ENCODE assay signal across 13 cellular contexts in the genomic region with DNA sequence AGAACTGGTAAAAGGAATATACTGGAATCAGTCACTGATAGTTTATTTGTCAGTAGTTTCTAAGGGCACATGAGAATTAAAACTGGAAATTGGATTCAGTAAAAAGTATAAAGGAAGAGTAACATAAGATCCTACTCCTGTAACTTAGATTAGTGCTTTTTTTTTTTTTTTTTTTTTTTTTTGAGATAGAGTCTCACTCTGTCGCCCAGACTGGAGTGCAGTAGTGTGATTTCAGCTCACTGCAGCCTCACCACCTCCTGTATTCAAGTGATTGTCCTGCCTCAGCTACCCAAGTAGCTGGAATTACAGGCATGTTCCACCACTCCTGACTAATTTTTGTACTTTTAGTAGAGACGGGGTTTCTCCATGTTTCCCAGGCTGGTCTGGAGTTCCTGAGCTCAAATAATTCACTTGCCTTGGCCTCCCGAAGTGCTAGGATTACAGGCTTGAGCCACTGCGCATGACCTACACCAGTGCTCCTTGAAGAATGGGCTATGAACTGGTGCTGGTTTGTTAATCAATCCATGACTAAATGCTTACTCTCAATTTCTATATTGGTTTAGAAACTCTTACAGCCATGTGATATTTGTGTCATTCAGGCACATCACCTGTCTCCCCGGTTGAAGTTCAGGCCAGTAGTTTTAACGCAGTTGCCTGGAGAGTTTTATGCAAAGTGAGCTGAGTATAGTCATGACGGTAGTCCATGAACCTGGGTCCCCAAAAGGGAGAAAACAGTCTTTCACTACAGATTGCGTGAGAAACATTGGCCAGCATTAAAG.
DNase-seq lines count a peak whose midpoint lies in the region; ATAC-seq and TF ChIP-seq lines count a peak whose summit lies in the region.
"Had no signal": no experiment of that assay in that cellular context is flagged by ENCODE, and none has a peak within 500 bp of the region (broad histone marks: within the 10 kb centered on the region; RNA-seq: fewer than 3 reads in every experiment).

No MANE protein-coding gene starts in this region.

- POLR2A ChIA-PET in naive thymus-derived CD8-positive, alpha-beta T cell (lab: Charles Lee) = interaction anchor here (0.7 kb wide), 1 partner anchor 31 kb away, joined by 3 read pairs; no protein-coding TSS in a partner anchor

- H3K27ac Mint-ChIP-seq in naive thymus-derived CD8-positive, alpha-beta T cell = peak overlapping the region in 3 of 10 donors; percentile 8 to 46 (median 42)

- H3K9me3 ChIP-seq in aorta (ENCODE audit: control insufficient read depth, low read length) = no peaks in the 10 kb centered on the region
- H3K9me3 ChIP-seq: heart left ventricle had no signal

- H3K27ac ChIP-seq in aorta (ENCODE audit: low read depth in 1 of 2, low read length in 2 of 2) = no peak overlapping the region
- H3K27ac ChIP-seq: heart left ventricle had no signal

- 91 to 92% methylated on average over 8 of the region's 8 CpGs for WGBS in aorta, 2 donors

- intact Hi-C loops in aorta (cut with DNase I) = no loop called here

- H3K4me1 Mint-ChIP-seq in naive thymus-derived CD8-positive, alpha-beta T cell = peaks cover 10 to 37% (median 33%) of the 10 kb centered on the region in 4 donors

- H3K27me3 ChIP-seq in GM06990 (replicated peaks; ENCODE audit: control insufficient read depth, insufficient read depth, low read length) (no peaks in the 10 kb centered on the region), aorta (ENCODE audit: control insufficient read depth in 1 of 2, insufficient read depth in 2 of 2, low read length in 1 of 2) (no peaks in the 10 kb centered on the region)
- H3K27me3 ChIP-seq: heart left ventricle had no signal

- H3K9me3 Mint-ChIP-seq in naive thymus-derived CD8-positive, alpha-beta T cell = no peaks in the 10 kb centered on the region
- H3K9me3 Mint-ChIP-seq: central memory CD8-positive, alpha-beta T cell had no signal

- no peak overlapping the region for H3K4me3 Mint-ChIP-seq in naive thymus-derived CD8-positive, alpha-beta T cell
- H3K4me3 Mint-ChIP-seq: central memory CD8-positive, alpha-beta T cell had no signal

- H3K27me3 Mint-ChIP-seq in naive thymus-derived CD8-positive, alpha-beta T cell = no peaks in the 10 kb centered on the region
- H3K27me3 Mint-ChIP-seq: central memory CD8-positive, alpha-beta T cell had no signal

- H3K36me3 Mint-ChIP-seq in naive thymus-derived CD8-positive, alpha-beta T cell = peaks cover 0 to 12% (median 12%) of the 10 kb centered on the region in 3 donors

- peaks cover 0 to 2% of the 10 kb centered on the region in 2 donors for H3K4me1 ChIP-seq in aorta (ENCODE audit: control insufficient read depth in 1 of 2, insufficient read depth in 2 of 2, low read length in 2 of 2)

- peak; percentile 95 for ATAC-seq in GM19043 (IDR thresholded peaks at IDR 0.05; ENCODE audit: low read depth, unreplicated experiment)
- peak; percentile 97 for ATAC-seq in HG02678 (IDR thresholded peaks at IDR 0.05; ENCODE audit: unreplicated experiment)
- ATAC-seq in HG03558 (IDR thresholded peaks at IDR 0.05; ENCODE audit: extremely low read depth, unreplicated experiment) = peak; percentile 96
- ATAC-seq in naive thymus-derived CD8-positive, alpha-beta T cell = no peak
- ATAC-seq in aorta (ENCODE audit: low FRiP score) = no peak

- no peaks in the 10 kb centered on the region for H3K36me3 ChIP-seq in GM06990 (ENCODE audit: control insufficient read depth, insufficient read depth, low read length)
- no peaks in the 10 kb centered on the region for H3K36me3 ChIP-seq in aorta (ENCODE audit: control insufficient read depth in 1 of 2, insufficient read depth in 2 of 2, low read length in 1 of 2)

- TF ChIP-seq CTCF in GM06990 (IDR thresholded peaks at IDR 0.05; ENCODE audit: insufficient read depth, low read length, poor library complexity, severe bottlenecking) = no peak

- DNase-seq in GM06990 (ENCODE audit: extremely low read depth, insufficient read length) = peak; percentile 73
- DNase-seq in DMS53 treated with DMSO at 0.1 percent for 48 hours (lab: John Stamatoyannopoulos, UW; ENCODE audit: unreplicated experiment) = no peak
- DNase-seq in activated gamma-delta T cell treated with Interleukin-2 at 50 U/mL for 16 hours = no peak
- DNase-seq in naive thymus-derived CD8-positive, alpha-beta T cell = no peak
- DNase-seq in aorta = no peak
- DNase-seq: H7, heart left ventricle, NCI-H146, SIG-M5 had no signal

- H3K4me3 ChIP-seq in GM06990 (replicated peaks; ENCODE audit: low read depth, low read length) (peak overlapping the region; percentile 52), aorta (ENCODE audit: low read length in 2 of 2) (no peak overlapping the region)
- H3K4me3 ChIP-seq: heart left ventricle had no signal

Comparison
In these comparisons a context has a peak if more than half of its experiments do, and no peak if none do; other contexts are left out.
1. ATAC-seq: peak in GM19043 (single experiment), HG02678 (single experiment) and HG03558 (single experiment); none in naive thymus-derived CD8-positive, alpha-beta T cell (0 of 2) and aorta (single experiment).